In genomic region chr7:73701357-73701995, GRCh38 we compare ENCODE assay signal across 8 cellular contexts. TPM values are rescaled to one million over a fixed set of nuclear protein-coding genes. Genes with fewer than 3 reads are reported as not detected.
DNase-seq lines count a peak whose midpoint lies in the region; ATAC-seq and TF ChIP-seq lines count a peak whose summit lies in the region.

No MANE protein-coding gene starts in this region.

- no peak overlapping the region for H3K27ac ChIP-seq in prostate gland

- WGBS in prostate gland, result 77% methylated on average over 13 of the region's 13 CpGs

- no peak overlapping the region for H3K27ac Mint-ChIP-seq in activated CD4-positive, alpha-beta memory T cell treated with anti-CD3 and anti-CD28 coated beads for 36 hours
- no peak overlapping the region for H3K27ac Mint-ChIP-seq in activated CD4-positive, alpha-beta memory T cell treated with anti-CD3 and anti-CD28 coated beads, Interleukin-2, amount 10 ng/mL, durations not matched to agents 7 days and 5 days

- H3K36me3 Mint-ChIP-seq in activated CD4-positive, alpha-beta memory T cell treated with anti-CD3 and anti-CD28 coated beads for 36 hours, result peaks cover 26% of the 10 kb centered on the region
- H3K36me3 Mint-ChIP-seq in activated CD4-positive, alpha-beta memory T cell treated with anti-CD3 and anti-CD28 coated beads, Interleukin-2, amount 10 ng/mL, durations not matched to agents 7 days and 5 days (ENCODE audit: low read depth), result peaks cover 38% of the 10 kb centered on the region

- H3K27me3 ChIP-seq in kidney epithelial cell (ENCODE audit: control insufficient read depth, insufficient read depth, low read length), result no peaks in the 10 kb centered on the region
- H3K27me3 ChIP-seq in prostate gland (replicated peaks; ENCODE audit: insufficient read depth), result no peaks in the 10 kb centered on the region

- TF ChIP-seq CTCF in kidney epithelial cell (IDR thresholded peaks at IDR 0.05; ENCODE audit: insufficient read depth, low read length, poor library complexity, severe bottlenecking) (peak; percentile 66), prostate gland (IDR thresholded peaks at IDR 0.05) (peak in 1 of 4 experiments; percentile 32)

- H3K27me3 Mint-ChIP-seq in activated CD4-positive, alpha-beta memory T cell treated with anti-CD3 and anti-CD28 coated beads for 36 hours, result no peaks in the 10 kb centered on the region
- no peaks in the 10 kb centered on the region for H3K27me3 Mint-ChIP-seq in activated CD4-positive, alpha-beta memory T cell treated with anti-CD3 and anti-CD28 coated beads, Interleukin-2, amount 10 ng/mL, durations not matched to agents 7 days and 5 days

- H3K9me3 Mint-ChIP-seq in activated CD4-positive, alpha-beta memory T cell treated with anti-CD3 and anti-CD28 coated beads for 36 hours, result no peaks in the 10 kb centered on the region
- no peaks in the 10 kb centered on the region for H3K9me3 Mint-ChIP-seq in activated CD4-positive, alpha-beta memory T cell treated with anti-CD3 and anti-CD28 coated beads, Interleukin-2, amount 10 ng/mL, durations not matched to agents 7 days and 5 days

- no peak overlapping the region for H3K4me3 Mint-ChIP-seq in activated CD4-positive, alpha-beta memory T cell treated with anti-CD3 and anti-CD28 coated beads for 36 hours
- no peak overlapping the region for H3K4me3 Mint-ChIP-seq in activated CD4-positive, alpha-beta memory T cell treated with anti-CD3 and anti-CD28 coated beads, Interleukin-2, amount 10 ng/mL, durations not matched to agents 7 days and 5 days

- CTCF ChIA-PET in activated CD4-positive, alpha-beta memory T cell treated with anti-CD3 and anti-CD28 coated beads for 36 hours (lab: Charles Lee), result interaction anchor here (0.9 to 2.1 kb wide), 12 partner anchors 9 to 164 kb away, joined by 3 to 10 read pairs (median 4); no protein-coding TSS in a partner anchor
- CTCF ChIA-PET in activated CD4-positive, alpha-beta memory T cell treated with anti-CD3 and anti-CD28 coated beads, Interleukin-2, amount 10 ng/mL, durations not matched to agents 7 days and 5 days (lab: Charles Lee), result interaction anchor here (0.6 to 1.5 kb wide), 9 partner anchors 10 to 548 kb away, joined by 3 to 7 read pairs (median 3); no protein-coding TSS in a partner anchor

- peaks cover 4% of the 10 kb centered on the region for H3K36me3 ChIP-seq in kidney epithelial cell (ENCODE audit: control insufficient read depth, insufficient read depth, low read length)
- H3K36me3 ChIP-seq in prostate gland, result no peaks in the 10 kb centered on the region

- H3K4me1 Mint-ChIP-seq in activated CD4-positive, alpha-beta memory T cell treated with anti-CD3 and anti-CD28 coated beads for 36 hours (ENCODE audit: low read depth), result peaks cover 3% of the 10 kb centered on the region
- peaks cover 5% of the 10 kb centered on the region for H3K4me1 Mint-ChIP-seq in activated CD4-positive, alpha-beta memory T cell treated with anti-CD3 and anti-CD28 coated beads, Interleukin-2, amount 10 ng/mL, durations not matched to agents 7 days and 5 days

- intact Hi-C loops in activated CD4-positive, alpha-beta memory T cell treated with anti-CD3 and anti-CD28 coated beads for 36 hours (cut with micrococcal nuclease), result no loop called here
- intact Hi-C loops in prostate gland (cut with DNase I), result no loop called here

- POLR2A ChIA-PET in activated CD4-positive, alpha-beta memory T cell treated with anti-CD3 and anti-CD28 coated beads for 36 hours (lab: Charles Lee), result interaction anchor here (0.9 kb wide), 1 partner anchor 10 kb away, joined by 3 read pairs; no protein-coding TSS in a partner anchor
- POLR2A ChIA-PET in activated CD4-positive, alpha-beta memory T cell treated with anti-CD3 and anti-CD28 coated beads, Interleukin-2, amount 10 ng/mL, durations not matched to agents 7 days and 5 days (lab: Charles Lee), result interaction anchor here (0.7 to 1.8 kb wide), 4 partner anchors 10 to 994 kb away, joined by 3 to 8 read pairs (median 4); partner anchors contain the start of gene ABHD11

- no peak for TF ChIP-seq POLR2A in prostate gland (IDR thresholded peaks at IDR 0.05)

- peak; percentile 44 for DNase-seq in activated CD4-positive, alpha-beta memory T cell treated with anti-CD3 and anti-CD28 coated beads for 36 hours
- DNase-seq in activated CD4-positive, alpha-beta memory T cell treated with anti-CD3 and anti-CD28 coated beads, Interleukin-2, amount 10 ng/mL, durations not matched to agents 7 days and 5 days, result no peak
- DNase-seq in NAMALWA (ENCODE audit: low spot score) (peak; percentile 70), astrocyte of the hippocampus (ENCODE audit: low read depth, low spot score) (peak; percentile 68), kidney epithelial cell (ENCODE audit: low read depth) (no peak), prostate gland (ENCODE audit: low spot score) (no peak)
- DNase-seq in activated CD8-positive, alpha-beta memory T cell treated with anti-CD3 and anti-CD28 coated beads for 24 hours, result no peak

- peaks cover 6% of the 10 kb centered on the region for H3K4me1 ChIP-seq in prostate gland (replicated peaks)

- H3K4me3 ChIP-seq in kidney epithelial cell (ENCODE audit: low read depth, low read length) (no peak overlapping the region), prostate gland (no peak overlapping the region)

- H3K9me3 ChIP-seq in prostate gland, result no peaks in the 10 kb centered on the region

- no peak for ATAC-seq in HG03175 (IDR thresholded peaks at IDR 0.05; ENCODE audit: unreplicated experiment)

RNA-seq across cellular contexts. Expression of gene STX1A, which starts 18.0 kb away (rescaled TPM):
- total RNA-seq in activated CD4-positive, alpha-beta memory T cell treated with anti-CD3 and anti-CD28 coated beads for 36 hours, result 10 to 100 TPM; 31.8 to 39.2 TPM
- 10 to 100 TPM; 27.9 to 30.7 TPM for total RNA-seq in activated CD4-positive, alpha-beta memory T cell treated with anti-CD3 and anti-CD28 coated beads, Interleukin-2, amount 10 ng/mL, durations not matched to agents 7 days and 5 days
- total RNA-seq in kidney epithelial cell (25.9 and 29.0 TPM in 2 replicates), prostate gland (10 to 100 TPM in 1 of 2 donors, 1 to 10 TPM in 1; 6.8 to 15.3 TPM)

RNA-seq across cellular contexts. Expression of gene BUD23, which starts 18.1 kb away (rescaled TPM):
- total RNA-seq in activated CD4-positive, alpha-beta memory T cell treated with anti-CD3 and anti-CD28 coated beads for 36 hours, result 10 to 100 TPM; 92.0 to 94.0 TPM
- total RNA-seq in activated CD4-positive, alpha-beta memory T cell treated with anti-CD3 and anti-CD28 coated beads, Interleukin-2, amount 10 ng/mL, durations not matched to agents 7 days and 5 days, result 10 to 100 TPM; 57.0 to 57.2 TPM
- total RNA-seq in kidney epithelial cell (47.9 and 69.1 TPM in 2 replicates), prostate gland (100 to 1,000 TPM in 1 of 2 donors, 10 to 100 TPM in 1; 72.3 to 196 TPM)

RNA-seq across cellular contexts. Expression of gene DNAJC30, which starts 18.2 kb away (rescaled TPM):
- total RNA-seq in activated CD4-positive, alpha-beta memory T cell treated with anti-CD3 and anti-CD28 coated beads for 36 hours, result 1 to 10 TPM; 6.1 to 6.3 TPM
- 1 to 10 TPM; 5.9 to 6.4 TPM for total RNA-seq in activated CD4-positive, alpha-beta memory T cell treated with anti-CD3 and anti-CD28 coated beads, Interleukin-2, amount 10 ng/mL, durations not matched to agents 7 days and 5 days
- total RNA-seq in kidney epithelial cell (4.4 and 5.1 TPM in 2 replicates), prostate gland (10 to 100 TPM; 16.3 to 16.8 TPM)

RNA-seq across cellular contexts. Expression of gene VPS37D, which starts 33.8 kb away (rescaled TPM):
- total RNA-seq in activated CD4-positive, alpha-beta memory T cell treated with anti-CD3 and anti-CD28 coated beads for 36 hours, result under 1 TPM; 0.22 to 0.26 TPM
- total RNA-seq in activated CD4-positive, alpha-beta memory T cell treated with anti-CD3 and anti-CD28 coated beads, Interleukin-2, amount 10 ng/mL, durations not matched to agents 7 days and 5 days, result under 1 TPM; 0.33 to 0.40 TPM
- total RNA-seq in kidney epithelial cell (9.0 and 12.2 TPM in 2 replicates), prostate gland (10 to 100 TPM in 1 of 2 donors, 1 to 10 TPM in 1; 6.0 to 19.5 TPM)

RNA-seq across cellular contexts. Expression of gene ABHD11, which starts 37.1 kb away (rescaled TPM):
- total RNA-seq in activated CD4-positive, alpha-beta memory T cell treated with anti-CD3 and anti-CD28 coated beads for 36 hours, result 10 to 100 TPM; 14.7 to 16.8 TPM
- 10 to 100 TPM; 12.3 to 13.7 TPM for total RNA-seq in activated CD4-positive, alpha-beta memory T cell treated with anti-CD3 and anti-CD28 coated beads, Interleukin-2, amount 10 ng/mL, durations not matched to agents 7 days and 5 days
- total RNA-seq in kidney epithelial cell, result 61.3 and 62.2 TPM in 2 replicates
- total RNA-seq in prostate gland, result 10 to 100 TPM; 55.2 to 87.8 TPM

Comparison
In these comparisons a context has a peak if more than half of its experiments do, and no peak if none do; other contexts are left out.
1. DNase-seq: peak in activated CD4-positive, alpha-beta memory T cell treated with anti-CD3 and anti-CD28 coated beads for 36 hours (single experiment), NAMALWA (single experiment) and astrocyte of the hippocampus (single experiment); none in activated CD4-positive, alpha-beta memory T cell treated with anti-CD3 and anti-CD28 coated beads, Interleukin-2, amount 10 ng/mL, durations not matched to agents 7 days and 5 days (single experiment), kidney epithelial cell (single experiment), activated CD8-positive, alpha-beta memory T cell treated with anti-CD3 and anti-CD28 coated beads for 24 hours (single experiment) and prostate gland (single experiment).